ENCODE assay signal across 9 cellular contexts in genomic region chr7:30470163-30470770, GRCh38. TPM values are rescaled to one million over a fixed set of nuclear protein-coding genes. Genes with fewer than 3 reads are reported as not detected.
DNase-seq lines count a peak whose midpoint lies in the region; ATAC-seq lines count a peak whose summit lies in the region.
"Had no signal": no experiment of that assay in that cellular context is flagged by ENCODE, and none has a peak within 500 bp of the region (broad histone marks: within the 10 kb centered on the region; RNA-seq: fewer than 3 reads in every experiment).

No MANE protein-coding gene starts in this region.

- peaks cover 35% of the 10 kb centered on the region for H3K4me1 ChIP-seq in mesodermal cell (ENCODE audit: control insufficient read depth, insufficient read depth, low read length, poor library complexity, severe bottlenecking)
- no peaks in the 10 kb centered on the region for H3K4me1 ChIP-seq in urinary bladder (ENCODE audit: insufficient read depth)
- H3K4me1 ChIP-seq: SJCRH30 had no signal

- H3K4me1 Mint-ChIP-seq in immature natural killer cell, result peaks cover 62 to 90% of the 10 kb centered on the region in 2 donors

- H3K27ac Mint-ChIP-seq in immature natural killer cell, result peak overlapping the region in 2 of 6 donors; percentile 30 to 32

- H3K4me3 Mint-ChIP-seq in immature natural killer cell, result no peak overlapping the region

- H3K27me3 Mint-ChIP-seq in immature natural killer cell (ENCODE audit: low read depth in 3 of 3), result no peaks in the 10 kb centered on the region

- ATAC-seq in HG02973 (IDR thresholded peaks at IDR 0.05; ENCODE audit: unreplicated experiment), result no peak

- 92% methylated on average over 14 of the region's 14 CpGs for WGBS in mesodermal cell (ENCODE audit: insufficient coverage in 2 of 2), 2 experiments
- WGBS in urinary bladder, result 26% methylated on average over 14 of the region's 14 CpGs

- H3K36me3 Mint-ChIP-seq in immature natural killer cell, result peaks cover 0 to 25% (median 6%) of the 10 kb centered on the region in 3 donors

- H3K36me3 ChIP-seq in mesodermal cell (ENCODE audit: control insufficient read depth, insufficient read depth, low read length), result no peaks in the 10 kb centered on the region
- H3K36me3 ChIP-seq in urinary bladder (ENCODE audit: insufficient read depth), result peaks cover 1% of the 10 kb centered on the region
- H3K36me3 ChIP-seq: SJCRH30 had no signal

- H3K9me3 Mint-ChIP-seq in immature natural killer cell, result no peaks in the 10 kb centered on the region

- peak; percentile 49 for DNase-seq in activated CD8-positive, alpha-beta memory T cell treated with anti-CD3 and anti-CD28 coated beads for 24 hours
- DNase-seq in activated CD8-positive, alpha-beta memory T cell treated with anti-CD3 and anti-CD28 coated beads, Interleukin-2, amount 50 U/mL, for 4 hours, result no peak
- DNase-seq in dermis blood vessel endothelial cell, result peak; percentile 41
- no peak for DNase-seq in NOMO-1 treated with dmso at 0.1 percent for 144 hours (lab: John Stamatoyannopoulos, UW; ENCODE audit: unreplicated experiment)
- no peak for DNase-seq in immature natural killer cell
- DNase-seq: SJCRH30 had no signal

- H3K4me3 ChIP-seq in mesodermal cell (ENCODE audit: extremely low read depth, insufficient read depth, low read length, poor library complexity, severe bottlenecking), result no peak overlapping the region
- no peak overlapping the region for H3K4me3 ChIP-seq in urinary bladder (ENCODE audit: low read depth, low read length)
- H3K4me3 ChIP-seq: SJCRH30 had no signal

- no peaks in the 10 kb centered on the region for H3K9me3 ChIP-seq in mesodermal cell (ENCODE audit: control insufficient read depth, low read length)
- H3K9me3 ChIP-seq: SJCRH30 had no signal

- H3K27ac ChIP-seq in mesodermal cell (ENCODE audit: low read depth, low read length, severe bottlenecking), result peak overlapping the region; percentile 73
- H3K27ac ChIP-seq in urinary bladder (ENCODE audit: low read depth), result peak overlapping the region; percentile 49

RNA-seq across cellular contexts. Expression of gene NOD1, which starts 8.3 kb away (rescaled TPM):
- total RNA-seq in dermis blood vessel endothelial cell, result 34.1 and 37.6 TPM in 2 replicates
- 9.5 TPM for polyA plus RNA-seq in mesodermal cell (2013, experiment 1 of 2)
- polyA plus RNA-seq in mesodermal cell (2013, experiment 2 of 2), result 9.4 TPM
- total RNA-seq in urinary bladder, result 14.9 TPM
- polyA plus RNA-seq in urinary bladder, result 9.8 TPM
- 1 to 10 TPM; 5.7 to 9.9 (median 7.4) TPM for polyA plus RNA-seq in immature natural killer cell

RNA-seq across cellular contexts. Expression of gene GGCT, which starts 34.4 kb away (rescaled TPM):
- total RNA-seq in dermis blood vessel endothelial cell (28.6 and 35.6 TPM in 2 replicates), urinary bladder (33.6 TPM)
- polyA plus RNA-seq in mesodermal cell (2013, experiment 1 of 2), result 25.3 TPM
- 29.0 TPM for polyA plus RNA-seq in mesodermal cell (2013, experiment 2 of 2)
- polyA plus RNA-seq in urinary bladder (36.1 TPM), immature natural killer cell (10 to 100 TPM; 20.3 to 27.2 (median 25.3) TPM)

Comparison
In these comparisons a context has a peak if more than half of its experiments do, and no peak if none do; other contexts are left out.
1. DNase-seq: peak in activated CD8-positive, alpha-beta memory T cell treated with anti-CD3 and anti-CD28 coated beads for 24 hours (single experiment) and dermis blood vessel endothelial cell (single experiment); none in activated CD8-positive, alpha-beta memory T cell treated with anti-CD3 and anti-CD28 coated beads, Interleukin-2, amount 50 U/mL, for 4 hours (single experiment), NOMO-1 treated with dmso at 0.1 percent for 144 hours (single experiment) and immature natural killer cell (0 of 3).